ENCODE assay signal across 17 cellular contexts in the genomic region with DNA sequence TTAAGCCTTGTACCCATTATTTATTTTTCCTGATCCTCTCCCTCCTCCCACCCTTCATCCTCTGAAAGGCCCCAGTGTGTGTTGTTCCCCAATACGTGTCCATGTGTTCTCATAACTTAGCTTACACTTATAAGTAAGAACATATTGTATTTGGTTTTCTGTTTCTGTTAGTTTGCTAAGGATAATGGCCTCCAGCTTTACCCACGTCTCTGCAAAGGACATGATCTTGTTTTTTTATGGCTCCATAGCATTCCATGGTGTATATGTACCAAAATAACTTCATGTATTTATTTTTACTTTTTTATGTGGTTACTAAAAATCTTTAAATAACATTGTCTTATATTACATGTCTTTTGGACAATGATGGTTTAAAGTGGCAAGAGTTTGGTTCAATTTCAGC. TPM values are rescaled to one million over a fixed set of nuclear protein-coding genes. Genes with fewer than 3 reads are reported as not detected.
DNase-seq lines count a peak whose midpoint lies in the region; ATAC-seq lines count a peak whose summit lies in the region.
"Had no signal": no experiment of that assay in that cellular context is flagged by ENCODE, and none has a peak within 500 bp of the region (broad histone marks: within the 10 kb centered on the region; RNA-seq: fewer than 3 reads in every experiment).

No MANE protein-coding gene starts in this region.

- no peak overlapping the region for H2AFZ ChIP-seq in Karpas-422 (ENCODE audit: low read length)
- H2AFZ ChIP-seq: GM23248 had no signal

- H3K9ac ChIP-seq in Karpas-422 (ENCODE audit: low read length) (no peak overlapping the region), skeletal muscle satellite cell (ENCODE audit: low read depth, low read length) (no peak overlapping the region)
- H3K9ac ChIP-seq: GM23248 had no signal

- peak overlapping the region; percentile 24 for H3K27ac ChIP-seq in Karpas-422 (ENCODE audit: low read length)
- H3K27ac ChIP-seq: GM23248 had no signal

- peaks cover 73% of the 10 kb centered on the region for H3K36me3 ChIP-seq in Karpas-422 (ENCODE audit: insufficient read depth, low read length)
- no peaks in the 10 kb centered on the region for H3K36me3 ChIP-seq in skeletal muscle satellite cell (ENCODE audit: insufficient read depth, low read length)

- H4K20me1 ChIP-seq in Karpas-422 (ENCODE audit: insufficient read depth, low read depth, low read length) = peaks cover 6% of the 10 kb centered on the region; the same call in 1 of the 2 replicates

- H3K4me1 ChIP-seq in Karpas-422 (ENCODE audit: low read length) (peaks cover 88% of the 10 kb centered on the region), skeletal muscle satellite cell (ENCODE audit: control insufficient read depth, insufficient read depth, low read length) (peaks cover 23% of the 10 kb centered on the region)

- no peak overlapping the region for H3K4me3 ChIP-seq in Karpas-422 (ENCODE audit: low read length)
- H3K4me3 ChIP-seq in skeletal muscle satellite cell (ENCODE audit: low read length) = no peak overlapping the region
- H3K4me3 ChIP-seq: GM23248 had no signal

- no peaks in the 10 kb centered on the region for H3K27me3 ChIP-seq in Karpas-422 (ENCODE audit: low read length)
- H3K27me3 ChIP-seq in skeletal muscle satellite cell (ENCODE audit: control insufficient read depth, insufficient read depth, low read length) = no peaks in the 10 kb centered on the region

- ATAC-seq in HG02763 (IDR thresholded peaks at IDR 0.05; ENCODE audit: unreplicated experiment) = no peak

- no peaks in the 10 kb centered on the region for H3K9me2 ChIP-seq in Karpas-422 (replicated peaks; ENCODE audit: insufficient read depth, low read length)

- H3K4me2 ChIP-seq in Karpas-422 (ENCODE audit: low read depth, low read length, poor library complexity, severe bottlenecking) (no peak overlapping the region), skeletal muscle satellite cell (ENCODE audit: low read length) (peak overlapping the region; percentile 38)

- DNase-seq in Karpas-422 (peak; percentile 53), brain pericyte (ENCODE audit: low read depth, low spot score) (peak; percentile 29), fibroblast of peridontal ligament (ENCODE audit: extremely low read depth) (peak; percentile 47), NCI-H446 treated with DMSO at 0.1 percent for 48 hours (lab: John Stamatoyannopoulos, UW) (no peak), NCI-H69 (lab: John Stamatoyannopoulos, UW) (no peak), MV-4-11 (lab: John Stamatoyannopoulos, UW) (no peak)
- DNase-seq: C1 segment of cervical spinal cord; Calu3; CD4-positive, alpha-beta memory T cell; COR-L47; DMS53; DMS79 treated with DMSO at 0.1 percent for 48 hours; H7 had no signal

- no peaks in the 10 kb centered on the region for H3K9me3 ChIP-seq in Karpas-422 (ENCODE audit: low read length)
- no peaks in the 10 kb centered on the region for H3K9me3 ChIP-seq in skeletal muscle satellite cell (replicated peaks; ENCODE audit: low read length)

- H3K79me2 ChIP-seq in Karpas-422 (ENCODE audit: low read length) = peaks cover 99% of the 10 kb centered on the region

RNA-seq across cellular contexts. Expression of gene PDGFD, which starts 15.3 kb away (rescaled TPM):
- total RNA-seq in Karpas-422 (2014; rRNA removed; shearing (Covaris generic); ENCODE audit: low replicate concordance) = 205 and 360 TPM in 2 replicates
- 0.25 and 0.66 TPM in 2 replicates for total RNA-seq in skeletal muscle satellite cell (2012; rRNA removed)
- total RNA-seq: CD4-positive, alpha-beta memory T cell; Daoy had no signal

Comparison
In these comparisons a context has a peak if more than half of its experiments do, and no peak if none do; other contexts are left out.
1. DNase-seq: peak in Karpas-422 (single experiment), brain pericyte (single experiment) and fibroblast of peridontal ligament (single experiment); none in NCI-H446 treated with DMSO at 0.1 percent for 48 hours (single experiment), NCI-H69 (single experiment) and MV-4-11 (single experiment).